ENCODE assay signal across 33 cellular contexts in the genomic region with DNA sequence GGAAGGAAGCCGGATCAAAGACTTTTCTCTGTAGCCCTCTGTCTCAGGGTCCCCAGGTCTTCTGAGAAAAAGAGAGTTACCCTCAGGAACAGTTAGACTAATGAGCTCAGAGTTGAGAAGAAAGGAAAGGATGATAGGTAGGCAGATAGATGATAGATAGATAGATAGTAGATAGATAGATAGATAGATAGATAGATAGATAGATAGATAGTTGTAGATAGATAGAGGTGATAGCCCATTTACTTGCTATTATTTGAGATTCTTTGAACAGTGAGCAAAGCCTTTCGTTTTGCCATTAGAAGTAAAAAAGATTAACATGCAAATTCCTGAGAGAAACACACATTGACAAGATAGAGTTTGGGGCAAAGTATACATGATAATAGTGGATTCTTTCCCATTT.
"Had no signal": no experiment of that assay in that cellular context is flagged by ENCODE, and none has a peak within 500 bp of the region (broad histone marks: within the 10 kb centered on the region; RNA-seq: fewer than 3 reads in every experiment).

No MANE protein-coding gene starts in this region.

- H3K27me3 Mint-ChIP-seq: activated CD4-positive, alpha-beta memory T cell treated with anti-CD3 and anti-CD28 coated beads for 36 hours; activated CD4-positive, alpha-beta T cell treated with anti-CD3 and anti-CD28 coated beads for 36 hours; activated CD8-positive, alpha-beta memory T cell treated with anti-CD3 and anti-CD28 coated beads, Interleukin-2, amount 10 ng/mL, durations not matched to agents 7 days and 5 days; central memory CD8-positive, alpha-beta T cell; effector memory CD8-positive, alpha-beta T cell had no signal

- H3K4me3 ChIP-seq: esophagus squamous epithelium, gastroesophageal sphincter had no signal

- FAIRE-seq: astrocyte, bronchial epithelial cell, colon, endometrium, endothelial cell of umbilical vein had no signal

- H3K4me3 Mint-ChIP-seq: activated CD4-positive, alpha-beta memory T cell treated with anti-CD3 and anti-CD28 coated beads for 36 hours; activated CD4-positive, alpha-beta T cell treated with anti-CD3 and anti-CD28 coated beads for 36 hours; activated CD4-positive, alpha-beta T cell treated with anti-CD3 and anti-CD28 coated beads, Interleukin-2, amount 10 ng/mL, durations not matched to agents 24 days and 14 days; activated CD8-positive, alpha-beta memory T cell treated with anti-CD3 and anti-CD28 coated beads, Interleukin-2, amount 10 ng/mL, durations not matched to agents 7 days and 5 days; activated CD8-positive, alpha-beta T cell treated with anti-CD3 and anti-CD28 coated beads, Interleukin-2, amount 10 ng/mL, durations not matched to agents 7 days and 5 days; activated naive CD4-positive, alpha-beta T cell treated with anti-CD3 and anti-CD28 coated beads, Interleukin-2, amount 10 ng/mL, durations not matched to agents 7 days and 5 days; activated naive CD8-positive, alpha-beta T cell treated with anti-CD3 and anti-CD28 coated beads, Interleukin-2, amount 10 ng/mL, durations not matched to agents 7 days and 5 days; central memory CD8-positive, alpha-beta T cell; effector memory CD8-positive, alpha-beta T cell had no signal

- H3K9me3 Mint-ChIP-seq: activated CD4-positive, alpha-beta memory T cell treated with anti-CD3 and anti-CD28 coated beads for 36 hours; activated CD4-positive, alpha-beta T cell treated with anti-CD3 and anti-CD28 coated beads, Interleukin-2, amount 10 ng/mL, durations not matched to agents 24 days and 14 days; activated naive CD4-positive, alpha-beta T cell treated with anti-CD3 and anti-CD28 coated beads, Interleukin-2, amount 10 ng/mL, durations not matched to agents 7 days and 5 days; activated naive CD4-positive, alpha-beta T cell treated with anti-CD3 and anti-CD28 coated beads, Interleukin-2, amount 50 U/mL, for 72 hours; activated naive CD8-positive, alpha-beta T cell treated with anti-CD3 and anti-CD28 coated beads, Interleukin-2, amount 10 ng/mL, durations not matched to agents 7 days and 5 days had no signal

- H3K9me3 ChIP-seq: esophagus squamous epithelium, gastroesophageal sphincter had no signal

- H3K27ac Mint-ChIP-seq: activated CD4-positive, alpha-beta memory T cell treated with anti-CD3 and anti-CD28 coated beads for 36 hours; activated CD4-positive, alpha-beta T cell treated with anti-CD3 and anti-CD28 coated beads for 36 hours; activated CD4-positive, alpha-beta T cell treated with anti-CD3 and anti-CD28 coated beads, Interleukin-2, amount 10 ng/mL, durations not matched to agents 24 days and 14 days; activated CD8-positive, alpha-beta memory T cell treated with anti-CD3 and anti-CD28 coated beads, Interleukin-2, amount 10 ng/mL, durations not matched to agents 7 days and 5 days; activated CD8-positive, alpha-beta T cell treated with anti-CD3 and anti-CD28 coated beads, Interleukin-2, amount 10 ng/mL, durations not matched to agents 7 days and 5 days; activated naive CD4-positive, alpha-beta T cell treated with anti-CD3 and anti-CD28 coated beads, Interleukin-2, amount 10 ng/mL, durations not matched to agents 7 days and 5 days; activated naive CD4-positive, alpha-beta T cell treated with anti-CD3 and anti-CD28 coated beads, Interleukin-2, amount 50 U/mL, for 72 hours; activated naive CD8-positive, alpha-beta T cell treated with anti-CD3 and anti-CD28 coated beads, Interleukin-2, amount 10 ng/mL, durations not matched to agents 7 days and 5 days; effector memory CD8-positive, alpha-beta T cell had no signal

- H3K4me1 Mint-ChIP-seq: activated CD8-positive, alpha-beta memory T cell treated with anti-CD3 and anti-CD28 coated beads, Interleukin-2, amount 10 ng/mL, durations not matched to agents 7 days and 5 days had no signal

- H3K27ac ChIP-seq: brain microvascular endothelial cell, epithelial cell of prostate, esophagus squamous epithelium, gastroesophageal sphincter had no signal

- H3K36me3 Mint-ChIP-seq: activated CD4-positive, alpha-beta memory T cell treated with anti-CD3 and anti-CD28 coated beads for 36 hours; activated CD8-positive, alpha-beta memory T cell treated with anti-CD3 and anti-CD28 coated beads, Interleukin-2, amount 10 ng/mL, durations not matched to agents 7 days and 5 days; activated naive CD4-positive, alpha-beta T cell treated with anti-CD3 and anti-CD28 coated beads, Interleukin-2, amount 10 ng/mL, durations not matched to agents 7 days and 5 days; activated naive CD4-positive, alpha-beta T cell treated with anti-CD3 and anti-CD28 coated beads, Interleukin-2, amount 50 U/mL, for 72 hours; activated naive CD8-positive, alpha-beta T cell treated with anti-CD3 and anti-CD28 coated beads, Interleukin-2, amount 10 ng/mL, durations not matched to agents 7 days and 5 days had no signal

- ATAC-seq: activated CD4-positive, alpha-beta T cell treated with anti-CD3 and anti-CD28 coated beads for 36 hours; activated CD8-positive, alpha-beta memory T cell treated with anti-CD3 and anti-CD28 coated beads, Interleukin-2, amount 10 ng/mL, durations not matched to agents 7 days and 5 days; activated CD8-positive, alpha-beta T cell treated with anti-CD3 and anti-CD28 coated beads, Interleukin-2, amount 10 ng/mL, durations not matched to agents 7 days and 5 days; activated naive CD4-positive, alpha-beta T cell treated with anti-CD3 and anti-CD28 coated beads, Interleukin-2, amount 50 U/mL, for 72 hours; effector memory CD8-positive, alpha-beta T cell; gastroesophageal sphincter had no signal

- H3K27me3 ChIP-seq: brain microvascular endothelial cell, esophagus squamous epithelium, gastroesophageal sphincter had no signal

- DNase-seq: activated CD4-positive, alpha-beta memory T cell treated with anti-CD3 and anti-CD28 coated beads for 36 hours; activated CD4-positive, alpha-beta T cell treated with anti-CD3 and anti-CD28 coated beads for 36 hours; activated CD4-positive, alpha-beta T cell treated with anti-CD3 and anti-CD28 coated beads, Interleukin-2, amount 10 ng/mL, durations not matched to agents 24 days and 14 days; activated CD4-positive, CD25-positive, alpha-beta regulatory T cell; activated CD4-positive, CD25-positive, alpha-beta regulatory T cell treated with anti-CD3 and anti-CD28 coated beads, Interleukin-2, amount 50 U/mL, for 72 hours; activated CD8-positive, alpha-beta memory T cell treated with anti-CD3 and anti-CD28 coated beads, Interleukin-2, amount 10 ng/mL, durations not matched to agents 7 days and 5 days; activated CD8-positive, alpha-beta memory T cell treated with anti-CD3 and anti-CD28 coated beads, Interleukin-2, amount 50 U/mL, for 4 hours; activated CD8-positive, alpha-beta T cell treated with anti-CD3 and anti-CD28 coated beads, Interleukin-2, amount 10 ng/mL, durations not matched to agents 7 days and 5 days; activated gamma-delta T cell; activated naive CD4-positive, alpha-beta T cell; activated naive CD4-positive, alpha-beta T cell treated with anti-CD3 and anti-CD28 coated beads, Interleukin-2, amount 10 ng/mL, durations not matched to agents 7 days and 5 days; activated naive CD8-positive, alpha-beta T cell treated with anti-CD3 and anti-CD28 coated beads, Interleukin-2, amount 10 ng/mL, durations not matched to agents 7 days and 5 days; activated T-cell treated with anti-CD3 and anti-CD28 coated beads, Interleukin-2, amount 50 U/mL, for 1 hour; activated T-cell treated with anti-CD3 and anti-CD28 coated beads, Interleukin-2, amount 50 U/mL, for 48 hours; amniotic stem cell; anterior cingulate cortex; cortex of kidney; dermis blood vessel endothelial cell; effector CD4-positive, alpha-beta T cell; effector memory CD8-positive, alpha-beta T cell; esophagus squamous epithelium; foreskin melanocyte; T-helper 2 cell had no signal

- H3K36me3 ChIP-seq: brain microvascular endothelial cell, esophagus squamous epithelium, gastroesophageal sphincter had no signal
